19 cellular contexts compared by ENCODE assay signal in genomic region chr16:68365167-68365817, GRCh38. TPM values are rescaled to one million over a fixed set of nuclear protein-coding genes. Genes with fewer than 3 reads are reported as not detected.
DNase-seq lines count a peak whose midpoint lies in the region; ATAC-seq and TF ChIP-seq lines count a peak whose summit lies in the region.
"Had no signal": no experiment of that assay in that cellular context is flagged by ENCODE, and none has a peak within 500 bp of the region (broad histone marks: within the 10 kb centered on the region; RNA-seq: fewer than 3 reads in every experiment).

No MANE protein-coding gene starts in this region.

- peaks cover 30% of the 10 kb centered on the region for H3K4me1 Mint-ChIP-seq in WTC11

- no peak overlapping the region for H3K4me3 Mint-ChIP-seq in WTC11
- H3K4me3 Mint-ChIP-seq: activated CD4-positive, alpha-beta memory T cell treated with anti-CD3 and anti-CD28 coated beads, Interleukin-2, amount 10 ng/mL, durations not matched to agents 7 days and 5 days; activated T-helper 1 cell treated with anti-CD3 and anti-CD28 coated beads, Interleukin-12 subunit alpha, Interleukin-12 subunit beta, Interleukin-2, Interleukin-4 antibody, amounts not matched to agents 30 ng/mL and 10 ng/mL and 1 ng/mL, durations not matched to agents 14 hours and 24 hours and 36 hours had no signal

- H3K27ac Mint-ChIP-seq in WTC11 = no peak overlapping the region
- H3K27ac Mint-ChIP-seq: activated CD4-positive, alpha-beta memory T cell treated with anti-CD3 and anti-CD28 coated beads, Interleukin-2, amount 10 ng/mL, durations not matched to agents 7 days and 5 days; activated T-helper 1 cell treated with anti-CD3 and anti-CD28 coated beads, Interleukin-12 subunit alpha, Interleukin-12 subunit beta, Interleukin-2, Interleukin-4 antibody, amounts not matched to agents 30 ng/mL and 10 ng/mL and 1 ng/mL, durations not matched to agents 14 hours and 24 hours and 36 hours; IgD-negative memory B cell had no signal

- H3K4me1 ChIP-seq in lower lobe of right lung = peaks cover 32% of the 10 kb centered on the region

- no peaks in the 10 kb centered on the region for H3K36me3 Mint-ChIP-seq in WTC11
- H3K36me3 Mint-ChIP-seq: IgD-negative memory B cell had no signal

- no peaks in the 10 kb centered on the region for H3K36me3 ChIP-seq in lower lobe of right lung

- CTCF ChIA-PET in WTC11 (lab: Charles Lee) = interaction anchor here (0.5 to 3.9 kb wide), 25 partner anchors 9 to 336 kb away, joined by 3 to 38 read pairs (median 4); partner anchors contain the start of genes PRMT7, SLC7A6, SLC7A6OS and SMPD3

- DNase-seq in AG10803 (ENCODE audit: low read depth) (peak; percentile 37), GM03348 (ENCODE audit: low spot score) (peak; percentile 69), WTC11 (ENCODE audit: low spot score) (no peak), lower lobe of right lung (peak; percentile 74), SHP77 treated with DMSO at 0.1 percent for 48 hours (lab: John Stamatoyannopoulos, UW) (no peak), germinal center (ENCODE audit: low spot score) (no peak)
- DNase-seq: activated CD4-positive, alpha-beta memory T cell treated with anti-CD3 and anti-CD28 coated beads, Interleukin-2, amount 10 ng/mL, durations not matched to agents 7 days and 5 days; amniotic stem cell; naive thymus-derived CD4-positive, alpha-beta T cell; NCI-H1105 treated with DMSO at 0.1 percent for 48 hours; NCI-H226; SK-N-SH; stimulated activated CD4-positive, alpha-beta T cell treated with anti-CD3 and anti-CD28 coated beads, Interleukin-1b, Interleukin-23, amount 100 ng/mL, for 48 hours had no signal

- H3K4me3 ChIP-seq in AG10803 (ENCODE audit: low read length) (no peak overlapping the region), lower lobe of right lung (no peak overlapping the region)
- H3K4me3 ChIP-seq: heart left ventricle had no signal

- POLR2A ChIA-PET in WTC11 (lab: Charles Lee) = no interaction called here

- intact Hi-C loops in lower lobe of right lung (cut with DNase I) = no loop called here

- no peaks in the 10 kb centered on the region for H3K27me3 ChIP-seq in lower lobe of right lung (ENCODE audit: low read depth)

- H3K9me3 Mint-ChIP-seq in WTC11 = no peaks in the 10 kb centered on the region
- H3K9me3 Mint-ChIP-seq: activated CD4-positive, alpha-beta memory T cell treated with anti-CD3 and anti-CD28 coated beads, Interleukin-2, amount 10 ng/mL, durations not matched to agents 7 days and 5 days; activated T-helper 1 cell treated with anti-CD3 and anti-CD28 coated beads, Interleukin-12 subunit alpha, Interleukin-12 subunit beta, Interleukin-2, Interleukin-4 antibody, amounts not matched to agents 30 ng/mL and 10 ng/mL and 1 ng/mL, durations not matched to agents 14 hours and 24 hours and 36 hours; IgD-negative memory B cell; naive thymus-derived CD4-positive, alpha-beta T cell had no signal

- TF ChIP-seq CTCF in AG10803 (conservative IDR thresholded peaks at IDR 0.05; ENCODE audit: low read length) (no peak), WTC11 (IDR thresholded peaks at IDR 0.05) (no peak), lower lobe of right lung (IDR thresholded peaks at IDR 0.05) (no peak)

- H3K27ac ChIP-seq in lower lobe of right lung = no peak overlapping the region
- H3K27ac ChIP-seq: heart left ventricle had no signal

- H3K27me3 Mint-ChIP-seq in WTC11 (ENCODE audit: low read depth) = peaks cover under 1% of the 10 kb centered on the region; the same call in 1 of the 2 replicates
- H3K27me3 Mint-ChIP-seq: IgD-negative memory B cell had no signal

- ATAC-seq in WTC11 (no peak), lower lobe of right lung (peak; percentile 47 to 54), GM21619 (IDR thresholded peaks at IDR 0.05; ENCODE audit: unreplicated experiment) (no peak), GM18873 (IDR thresholded peaks at IDR 0.05; ENCODE audit: low FRiP score, unreplicated experiment) (no peak)
- ATAC-seq: HCT116; naive thymus-derived CD4-positive, alpha-beta T cell had no signal

- H3K9me3 ChIP-seq in lower lobe of right lung = no peaks in the 10 kb centered on the region
- H3K9me3 ChIP-seq: heart left ventricle, SK-N-SH had no signal

TF ChIP-seq in WTC11, 78 proteins besides CTCF, POLR2A, EP300 and RAD21:
- TF ChIP-seq E2F5 (CRISPR knock-in tag; IDR thresholded peaks at IDR 0.05) = no peak
- 0 out of 2 replicates have a peak, but pooled peaks have one; percentile 31 for TF ChIP-seq MAX (CRISPR knock-in tag; IDR thresholded peaks at IDR 0.05)

RNA-seq across cellular contexts. Expression of gene PRMT7, which starts 54.5 kb away (rescaled TPM):
- total RNA-seq in WTC11 (2021) = 50.3 to 59.3 TPM (median 52.5 TPM) in 3 replicates
- 36.1 TPM for total RNA-seq in lower lobe of right lung

RNA-seq across cellular contexts. Expression of gene SLC7A6OS, which starts 54.5 kb away (rescaled TPM):
- total RNA-seq in WTC11 (2021) = 20.5 to 22.6 TPM (median 20.7 TPM) in 3 replicates
- total RNA-seq in lower lobe of right lung = 16.8 TPM

Comparison
In these comparisons a context has a peak if more than half of its experiments do, and no peak if none do; other contexts are left out.
1. DNase-seq: peak in AG10803 (single experiment), GM03348 (single experiment) and lower lobe of right lung (single experiment); none in WTC11 (single experiment), SHP77 treated with DMSO at 0.1 percent for 48 hours (single experiment) and germinal center (single experiment).
2. ATAC-seq: peak in lower lobe of right lung (2 of 2); none in WTC11 (single experiment), GM21619 (single experiment) and GM18873 (single experiment).